Comparison of ENCODE assay signal across 14 cellular contexts in the genomic region with DNA sequence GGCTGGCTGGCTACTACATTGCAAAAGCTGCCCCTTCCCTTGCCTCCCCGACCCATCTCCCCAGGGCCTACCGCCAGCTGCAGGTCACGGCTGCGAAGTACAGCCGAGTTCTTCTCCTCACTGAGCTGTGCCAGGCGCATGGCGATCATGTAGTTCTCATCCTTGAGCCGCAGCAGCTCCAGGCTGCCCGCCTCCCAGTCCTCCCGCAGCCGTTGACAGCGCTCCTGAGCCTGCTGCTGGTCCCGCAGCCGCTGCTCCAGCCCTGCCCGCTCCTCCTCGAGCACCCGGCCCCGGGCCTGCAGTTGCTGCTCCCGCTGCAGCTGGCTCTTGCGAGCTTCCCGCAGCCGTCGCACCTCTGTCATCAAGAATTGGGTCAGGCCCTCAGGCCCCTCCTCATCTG. TPM values are rescaled to one million over a fixed set of nuclear protein-coding genes. Genes with fewer than 3 reads are reported as not detected.
A peak's percentile ranks its signal among the peaks of the same experiment; 100 is the strongest.
DNase-seq lines count a peak whose midpoint lies in the region; ATAC-seq and TF ChIP-seq lines count a peak whose summit lies in the region.
"Had no signal": no experiment of that assay in that cellular context is flagged by ENCODE, and none has a peak within 500 bp of the region (broad histone marks: within the 10 kb centered on the region; RNA-seq: fewer than 3 reads in every experiment).

No MANE protein-coding gene starts in this region.

- no peaks in the 10 kb centered on the region for H3K27me3 Mint-ChIP-seq in progenitor cell of endocrine pancreas

- POLR2A ChIA-PET in RWPE1 (lab: Yijun Ruan, JAX; ENCODE audit: low non-redundant PET): no interaction called here

- peaks cover 22% of the 10 kb centered on the region for H3K79me2 ChIP-seq in osteoblast (ENCODE audit: insufficient read depth, low read length)

- H3K4me1 Mint-ChIP-seq in progenitor cell of endocrine pancreas (ENCODE audit: low read depth): peaks cover 28% of the 10 kb centered on the region

- intact Hi-C loops in right lobe of liver (cut with DNase I): no loop called here

- WGBS in right lobe of liver (ENCODE audit: insufficient coverage, low coverage, low lambda C conversion rate, missing lambda C conversion rate): 84% methylated on average over 15 of the region's 23 CpGs

- H2AFZ ChIP-seq in osteoblast (ENCODE audit: low read length): no peak overlapping the region

- no peak for TF ChIP-seq POLR2A in right lobe of liver (IDR thresholded peaks at IDR 0.05)

- peaks cover 23% of the 10 kb centered on the region for H3K36me3 Mint-ChIP-seq in progenitor cell of endocrine pancreas (ENCODE audit: insufficient read depth)

- peaks cover 0 to 5% (median 0%) of the 10 kb centered on the region in 4 donors for H3K36me3 ChIP-seq in right lobe of liver
- H3K36me3 ChIP-seq in osteoblast (ENCODE audit: insufficient read depth, low read length): peaks cover 24% of the 10 kb centered on the region
- H3K36me3 ChIP-seq: BLaER1 had no signal

- CTCF ChIA-PET in RWPE1 (lab: Yijun Ruan, JAX): no interaction called here

- H3K4me1 ChIP-seq in right lobe of liver (peaks cover 0 to 9% (median 0%) of the 10 kb centered on the region in 4 donors), osteoblast (ENCODE audit: insufficient read depth, low read length) (peaks cover 23% of the 10 kb centered on the region)

- no peak for ATAC-seq in right lobe of liver
- ATAC-seq: HCT116 had no signal

- H3K27me3 ChIP-seq in right lobe of liver (no peaks in the 10 kb centered on the region), osteoblast (ENCODE audit: insufficient read depth, low read length) (no peaks in the 10 kb centered on the region)

- no peak overlapping the region for H3K4me2 ChIP-seq in osteoblast (ENCODE audit: insufficient read depth, low read length)
- H3K4me2 ChIP-seq: BLaER1 had no signal

- H3K4me3 ChIP-seq in right lobe of liver (no peak overlapping the region), osteoblast (ENCODE audit: insufficient read depth, low read length) (no peak overlapping the region)
- H3K4me3 ChIP-seq: BLaER1 had no signal

- peak; percentile 36 to 44 for DNase-seq in SHP77 (lab: John Stamatoyannopoulos, UW)
- no peak for DNase-seq in SHP77 treated with DMSO at 0.1 percent for 48 hours (lab: John Stamatoyannopoulos, UW)
- DNase-seq in RWPE1 (ENCODE audit: low spot score): no peak
- DNase-seq in right lobe of liver: peak in 2 of 3 donors; percentile 21 to 51
- peak; percentile 48 for DNase-seq in osteoblast (ENCODE audit: insufficient read length, low spot score, missing footprints)
- no peak for DNase-seq in mesenteric fat pad (ENCODE audit: low spot score)
- no peak for DNase-seq in NCI-H446 (lab: John Stamatoyannopoulos, UW)
- DNase-seq in progenitor cell of endocrine pancreas (ENCODE audit: low spot score, unreplicated experiment): no peak
- DNase-seq: AML-193, DMS53 had no signal

- H3K9me3 ChIP-seq in right lobe of liver: no peaks in the 10 kb centered on the region
- H3K9me3 ChIP-seq in osteoblast (ENCODE audit: low read depth, low read length): no peaks in the 10 kb centered on the region
- H3K9me3 ChIP-seq: BLaER1 had no signal

- H3K27ac Mint-ChIP-seq in progenitor cell of endocrine pancreas: no peak overlapping the region

- H3K9me3 Mint-ChIP-seq in progenitor cell of endocrine pancreas (ENCODE audit: low read depth): peaks cover 4% of the 10 kb centered on the region

- peaks cover 16% of the 10 kb centered on the region for H4K20me1 ChIP-seq in osteoblast (ENCODE audit: insufficient read depth, low read length)

- no peak overlapping the region for H3K4me3 Mint-ChIP-seq in progenitor cell of endocrine pancreas (ENCODE audit: low read depth)

- TF ChIP-seq CTCF in RWPE1 (conservative IDR thresholded peaks at IDR 0.05; ENCODE audit: low read depth) (no peak), right lobe of liver (IDR thresholded peaks at IDR 0.05) (no peak), osteoblast (IDR thresholded peaks at IDR 0.05; ENCODE audit: extremely low read depth, low read depth, low read length) (no peak), progenitor cell of endocrine pancreas (IDR thresholded peaks at IDR 0.05; ENCODE audit: unreplicated experiment) (no peak)

- peak overlapping the region; percentile 96 for H3K27ac ChIP-seq in RWPE1
- H3K27ac ChIP-seq in right lobe of liver: no peak overlapping the region
- no peak overlapping the region for H3K27ac ChIP-seq in osteoblast (ENCODE audit: low read depth, low read length)
- H3K27ac ChIP-seq: 22Rv1, BLaER1 had no signal

RNA-seq across cellular contexts. Expression of a gene that starts 3.3 kb away (rescaled TPM):
- total RNA-seq in right lobe of liver (10 to 100 TPM in 5 of 6 experiments, 1 to 10 TPM in 1; 9.0 to 27.8 (median 14.2) TPM), osteoblast (11.9 and 12.7 TPM in 2 replicates), mesenteric fat pad (10.8 TPM), progenitor cell of endocrine pancreas (44.1 and 46.7 TPM in 2 replicates)

RNA-seq across cellular contexts. Expression of a gene that starts 29.7 kb away (rescaled TPM):
- total RNA-seq in right lobe of liver (10 to 100 TPM in 4 of 6 experiments, 1 to 10 TPM in 2; 5.6 to 14.4 (median 10.2) TPM), osteoblast (0.29 and 0.72 TPM in 2 replicates), mesenteric fat pad (33.6 TPM), progenitor cell of endocrine pancreas (3.2 and 5.9 TPM in 2 replicates)
- total RNA-seq: A673 had no signal

RNA-seq across cellular contexts. Expression of a gene that starts 44.4 kb away (rescaled TPM):
- total RNA-seq in right lobe of liver (100 to 1,000 TPM in 1 of 6 experiments, 10 to 100 TPM in 5; 29.2 to 117 (median 68.0) TPM), osteoblast (28.6 and 35.5 TPM in 2 replicates), mesenteric fat pad (102 TPM), progenitor cell of endocrine pancreas (52.6 TPM in 2 replicates)

Comparison
In these comparisons a context has a peak if more than half of its experiments do, and no peak if none do; other contexts are left out.
1. DNase-seq: peak in SHP77 (2 of 2), right lobe of liver (2 of 3) and osteoblast (single experiment); none in SHP77 treated with DMSO at 0.1 percent for 48 hours (single experiment), RWPE1 (single experiment), mesenteric fat pad (single experiment), NCI-H446 (0 of 2) and progenitor cell of endocrine pancreas (single experiment).